Comparison of ENCODE assay signal across 19 cellular contexts in the genomic region with DNA sequence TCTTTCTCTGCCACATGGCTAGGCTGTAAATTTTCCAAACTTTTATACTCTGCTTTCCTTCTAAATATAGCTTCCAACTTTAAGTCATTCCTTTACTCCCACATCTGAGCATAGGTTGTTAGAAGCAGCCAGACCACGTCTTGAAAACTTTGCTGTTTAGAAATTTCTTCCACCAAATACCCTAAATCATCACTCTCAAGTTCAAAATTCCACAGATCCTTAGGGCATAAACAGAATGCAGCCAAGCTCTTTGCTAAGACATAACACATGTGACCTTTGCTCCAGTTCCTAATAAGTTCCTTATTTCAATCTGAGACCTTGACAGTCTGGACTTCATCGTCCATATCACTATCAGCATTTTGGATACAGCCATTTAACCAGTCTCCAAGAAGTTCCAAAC.
"Had no signal": no experiment of that assay in that cellular context is flagged by ENCODE, and none has a peak within 500 bp of the region (broad histone marks: within the 10 kb centered on the region; RNA-seq: fewer than 3 reads in every experiment).

No MANE protein-coding gene starts in this region.

- H3K4me3 ChIP-seq: adrenal gland, cardiac muscle cell, lower lobe of right lung, right lobe of liver, tibial artery had no signal

- DNase-seq: activated B cell treated with CpG ODN at 0.5 μM for 24 hours; activated CD4-positive, alpha-beta T cell treated with anti-CD3 and anti-CD28 coated beads for 36 hours; activated CD4-positive, alpha-beta T cell treated with anti-CD3 and anti-CD28 coated beads, Interleukin-2, amount 50 U/mL, for 4 hours; activated CD8-positive, alpha-beta memory T cell treated with anti-CD3 and anti-CD28 coated beads for 24 hours; activated CD8-positive, alpha-beta memory T cell treated with anti-CD3 and anti-CD28 coated beads, Interleukin-2, amount 50 U/mL, for 4 hours; activated T-cell treated with anti-CD3 and anti-CD28 coated beads, Interleukin-2, amount 50 U/mL, for 24 hours; adrenal gland; effector CD4-positive, alpha-beta T cell; foreskin keratinocyte; lower lobe of right lung; naive thymus-derived CD4-positive, alpha-beta T cell; occipital lobe; right lobe of liver; small intestine; stimulated activated CD4-positive, alpha-beta T cell treated with anti-CD3 and anti-CD28 coated beads, Interleukin-2, amount 100 ng/mL, for 24 hours; stimulated activated naive CD8-positive, alpha-beta T cell treated with anti-CD3 and anti-CD28 coated beads, Interleukin-15, amount 100 ng/mL, for 72 hours; T1000; tibial artery had no signal

- H3K36me3 ChIP-seq: adrenal gland, cardiac muscle cell, lower lobe of right lung, right lobe of liver, tibial artery had no signal

- H3K9me3 ChIP-seq: right lobe of liver had no signal

- H3K4me1 ChIP-seq: adrenal gland, foreskin keratinocyte, lower lobe of right lung, right lobe of liver, tibial artery had no signal

- H3K27ac ChIP-seq: adrenal gland, cardiac muscle cell, foreskin keratinocyte, lower lobe of right lung, right lobe of liver, tibial artery had no signal

- H3K27me3 ChIP-seq: adrenal gland, cardiac muscle cell, foreskin keratinocyte, right lobe of liver, tibial artery had no signal
